ENCODE assay signal across 19 cellular contexts in genomic region chr3:126329927-126330725, GRCh38. TPM values are rescaled to one million over a fixed set of nuclear protein-coding genes. Genes with fewer than 3 reads are reported as not detected.
DNase-seq lines count a peak whose midpoint lies in the region; ATAC-seq, FAIRE-seq and TF ChIP-seq lines count a peak whose summit lies in the region.
"Had no signal": no experiment of that assay in that cellular context is flagged by ENCODE, and none has a peak within 500 bp of the region (broad histone marks: within the 10 kb centered on the region; RNA-seq: fewer than 3 reads in every experiment).

No MANE protein-coding gene starts in this region.

- no peak overlapping the region for H4K8ac ChIP-seq in H1 (ENCODE audit: extremely low read depth, insufficient read depth, low read length)

- 89% methylated on average over 7 of the region's 7 CpGs; no CpG with 5 or more reads in 1 of the 2 experiments for WGBS in H1 (ENCODE audit: extremely low coverage in 1 of 2, insufficient coverage in 1 of 2, insufficient read length in 1 of 2, insufficient replicate concordance in 2 of 2, low coverage in 1 of 2, low lambda C conversion rate in 2 of 2, missing lambda C conversion rate in 1 of 2), 2 experiments
- 75 to 82% methylated on average over 3 to 7 of the region's 7 CpGs for WGBS in transverse colon (ENCODE audit: low coverage in 1 of 2), 2 donors

- H3K23me2 ChIP-seq in H1 (ENCODE audit: low read depth, low read length), result no peaks in the 10 kb centered on the region

- no peaks in the 10 kb centered on the region for H3K36me3 Mint-ChIP-seq in activated T-cell treated with anti-CD3 and anti-CD28 coated beads, Interleukin-2, amount 50 U/mL, for 4 hours (ENCODE audit: insufficient read depth)
- H3K36me3 Mint-ChIP-seq: CD14-positive monocyte had no signal

- no peak overlapping the region for H3K4me2 ChIP-seq in H1 (ENCODE audit: insufficient read depth in 1 of 2, low read depth in 2 of 2, low read length in 2 of 2)

- no peak overlapping the region for H4K5ac ChIP-seq in H1 (ENCODE audit: insufficient read length, low read depth, low read length)

- no peak overlapping the region for H3K4me3 Mint-ChIP-seq in activated T-cell treated with anti-CD3 and anti-CD28 coated beads, Interleukin-2, amount 50 U/mL, for 4 hours
- H3K4me3 Mint-ChIP-seq: CD14-positive monocyte, HFFc6 had no signal

- peak overlapping the region; percentile 25; the same call in 1 of the 2 replicates for H2BK15ac ChIP-seq in H1 (ENCODE audit: low read length)

- no peak overlapping the region for H2AK5ac ChIP-seq in H1 (ENCODE audit: low read depth, low read length)

- H3K4me1 Mint-ChIP-seq in activated T-cell treated with anti-CD3 and anti-CD28 coated beads, Interleukin-2, amount 50 U/mL, for 4 hours (ENCODE audit: low read depth), result no peaks in the 10 kb centered on the region
- H3K4me1 Mint-ChIP-seq: CD14-positive monocyte had no signal

- POLR2A ChIA-PET in H1 (lab: Charles Lee; ENCODE audit: partially characterized antibody), result no interaction called here

- CTCF ChIA-PET in H1 (lab: Charles Lee; ENCODE audit: partially characterized antibody), result interaction anchor here (0.8 to 2.3 kb wide), 3 partner anchors 18 to 84 kb away, joined by 3 to 7 read pairs (median 4); no protein-coding TSS in a partner anchor

- H3K27ac ChIP-seq in H1 (ENCODE audit: low read depth, low read length), result no peak overlapping the region
- no peak overlapping the region for H3K27ac ChIP-seq in transverse colon
- H3K27ac ChIP-seq: HL-60, SJSA1 had no signal

- H2BK5ac ChIP-seq in H1 (ENCODE audit: low read depth, low read length), result no peak overlapping the region

- no peak overlapping the region for H3K4ac ChIP-seq in H1 (replicated peaks; ENCODE audit: insufficient read length, low read depth, low read length)

- intact Hi-C loops in transverse colon (cut with DNase I; ENCODE audit: low total_unique reads), result no loop called here

- no peak for TF ChIP-seq POLR2A in H1 (IDR thresholded peaks at IDR 0.05; ENCODE audit: control extremely low read depth in 1 of 2, low read depth in 2 of 2, low read length in 2 of 2)
- no peak for TF ChIP-seq POLR2A in transverse colon (IDR thresholded peaks at IDR 0.05)

- no peaks in the 10 kb centered on the region for H4K20me1 ChIP-seq in H1 (replicated peaks in 1 of 2; ENCODE audit: control insufficient read depth in 1 of 2, insufficient read depth in 2 of 2, low read length in 2 of 2)

- H3K79me2 ChIP-seq in H1 (ENCODE audit: control insufficient read depth in 1 of 2, insufficient read depth in 2 of 2, low read length in 2 of 2), result no peaks in the 10 kb centered on the region

- TF ChIP-seq EP300 in H1 (IDR thresholded peaks at IDR 0.05; ENCODE audit: borderline replicate concordance in 1 of 2, low read depth in 2 of 2, low read length in 2 of 2) (no peak), transverse colon (IDR thresholded peaks at IDR 0.05; ENCODE audit: low read depth) (no peak)

- no peaks in the 10 kb centered on the region for H3K4me1 ChIP-seq in H1 (replicated peaks in 1 of 4; ENCODE audit: control insufficient read depth in 3 of 4, insufficient read depth in 4 of 4, low read length in 3 of 4)
- H3K4me1 ChIP-seq in transverse colon, result no peaks in the 10 kb centered on the region
- H3K4me1 ChIP-seq: SJSA1 had no signal

- ATAC-seq in activated T-cell treated with anti-CD3 and anti-CD28 coated beads, Interleukin-2, amount 50 U/mL, for 4 hours, result no peak
- ATAC-seq: PC-3 had no signal

- FAIRE-seq in H1 (lab: Jason Lieb, UNC), result no peak

- H3K79me1 ChIP-seq in H1 (ENCODE audit: low read depth, low read length), result no peaks in the 10 kb centered on the region

- peaks cover 20% of the 10 kb centered on the region in 2 experiments for H3K9me3 ChIP-seq in H1 (ENCODE audit: insufficient read depth in 2 of 2, low read depth in 1 of 2, low read length in 1 of 2)
- H3K9me3 ChIP-seq in transverse colon, result peaks cover 0 to 10% of the 10 kb centered on the region in 2 donors

- DNase-seq in activated T-cell treated with anti-CD3 and anti-CD28 coated beads, Interleukin-2, amount 50 U/mL, for 1 hour, result peak; percentile 5
- no peak for DNase-seq in activated T-cell treated with anti-CD3 and anti-CD28 coated beads, Interleukin-2, amount 50 U/mL, for 4 hours
- DNase-seq in H1 (ENCODE audit: low read depth in 1 of 2, low spot score in 2 of 2) (no peak), mesenteric fat pad (ENCODE audit: low spot score) (peak; percentile 35), transverse colon (peak; percentile 1), cerebellar cortex (ENCODE audit: low spot score) (no peak), OCI-M1 (lab: John Stamatoyannopoulos, UW) (no peak), LoVo (ENCODE audit: low spot score) (no peak)
- DNase-seq: 8988T, DND-41, HFFc6, NCI-H1105 treated with DMSO at 0.1 percent for 48 hours, NCI-H1694 treated with DMSO at 0.1 percent for 48 hours, NCI-H510A treated with DMSO at 0.1 percent for 48 hours, NCI-H82, PC-3 had no signal

- no peak overlapping the region for H4K91ac ChIP-seq in H1 (replicated peaks; ENCODE audit: insufficient read length, low read length)

- H2BK120ac ChIP-seq in H1 (replicated peaks; ENCODE audit: low read depth, low read length), result no peak overlapping the region

- no peak overlapping the region for H3K4me3 ChIP-seq in H1 (ENCODE audit: extremely low read depth in 1 of 4, insufficient read depth in 2 of 4, low read depth in 3 of 4, low read length in 4 of 4)
- no peak overlapping the region for H3K4me3 ChIP-seq in transverse colon
- H3K4me3 ChIP-seq: SJSA1 had no signal

- H3K23ac ChIP-seq in H1 (ENCODE audit: insufficient read length), result no peak overlapping the region

- H3K27me3 ChIP-seq in H1 (replicated peaks in 1 of 4; ENCODE audit: control insufficient read depth in 3 of 4, extremely low read depth in 1 of 4, insufficient read depth in 3 of 4, low read length in 3 of 4), result no peaks in the 10 kb centered on the region
- H3K27me3 ChIP-seq in transverse colon, result no peaks in the 10 kb centered on the region
- H3K27me3 ChIP-seq: SJSA1 had no signal

- in situ Hi-C loops in transverse colon (cut with MboI; ENCODE audit: low pct_ligation_motif_present in 1 of 4, low pct_unique_long_range_greater_than_20kb in 1 of 4, low sequenced_read_pairs in 3 of 4), result no loop called here

- H3K9me3 Mint-ChIP-seq in activated T-cell treated with anti-CD3 and anti-CD28 coated beads, Interleukin-2, amount 50 U/mL, for 4 hours, result peaks cover 12% of the 10 kb centered on the region

- peaks cover 23% of the 10 kb centered on the region for H3K27me3 Mint-ChIP-seq in activated T-cell treated with anti-CD3 and anti-CD28 coated beads, Interleukin-2, amount 50 U/mL, for 4 hours (ENCODE audit: low read depth)

- no peak overlapping the region for H3K14ac ChIP-seq in H1 (ENCODE audit: insufficient read length)

- TF ChIP-seq CTCF in H1 (IDR thresholded peaks at IDR 0.05; ENCODE audit: control extremely low read depth in 1 of 3, insufficient read depth in 1 of 3, low read depth in 1 of 3, low read length in 3 of 3) (no peak), transverse colon (IDR thresholded peaks at IDR 0.05) (no peak)

- no peak for TF ChIP-seq RAD21 in H1 (IDR thresholded peaks at IDR 0.05 in 1 of 2, conservative IDR thresholded peaks at IDR 0.05 in 1 of 2; ENCODE audit: low read depth in 2 of 2, low read length in 2 of 2)

- H3K36me3 ChIP-seq in H1 (ENCODE audit: control insufficient read depth in 2 of 4, insufficient read depth in 4 of 4, low read length in 3 of 4), result peaks cover 0 to 3% (median 1%) of the 10 kb centered on the region in 4 experiments; a peak in 2 of 8 replicates
- no peaks in the 10 kb centered on the region for H3K36me3 ChIP-seq in transverse colon
- H3K36me3 ChIP-seq: SJSA1 had no signal

- no peak overlapping the region for H2BK12ac ChIP-seq in H1 (ENCODE audit: low read depth, low read length)

- no peak overlapping the region for H2AFZ ChIP-seq in H1 (ENCODE audit: low read length)

- no peak overlapping the region for H2BK20ac ChIP-seq in H1 (ENCODE audit: low read length)

- no peak overlapping the region for H3K18ac ChIP-seq in H1 (ENCODE audit: extremely low read depth, low read length)

- H3K9ac ChIP-seq in H1 (replicated peaks in 1 of 4; ENCODE audit: extremely low read depth in 1 of 4, low read depth in 3 of 4, low read length in 3 of 4), result no peak overlapping the region

- H3K56ac ChIP-seq in H1 (replicated peaks; ENCODE audit: insufficient read length, low read depth, low read length), result no peak overlapping the region

TF ChIP-seq in H1, 55 proteins besides CTCF, POLR2A, EP300 and RAD21:
- no peak for TF ChIP-seq POU5F1 (IDR thresholded peaks at IDR 0.05; ENCODE audit: low read depth, low read length)
- peak; percentile 84 for TF ChIP-seq KDM1A (IDR thresholded peaks at IDR 0.05; ENCODE audit: borderline replicate concordance, low read length)
TF ChIP-seq in H1: peak in this region for 1.

RNA-seq across cellular contexts. Expression of gene KLF15, which starts 27.1 kb away (rescaled TPM):
- under 1 TPM; 0.18 to 0.28 (median 0.22) TPM for total RNA-seq in activated T-cell treated with anti-CD3 and anti-CD28 coated beads, Interleukin-2, amount 50 U/mL, for 4 hours
- 17.4 and 19.5 TPM in 2 replicates for total RNA-seq in H1 (2021; fragmentation: NEBNext Ultra II Directional; extraction: Animal tissue kit (Norgen Biotek cat#: 25700))
- 15.7 and 27.1 TPM in 2 replicates for polyA plus RNA-seq in H1 (2011; rRNA removed)
- polyA plus RNA-seq in H1 (2011; cell fraction: cytosol; rRNA removed), result 18.4 TPM
- polyA plus RNA-seq in H1 (2011; cell fraction: nucleus; rRNA removed), result 25.2 TPM
- 9.7 to 11.7 TPM (median 11.4 TPM) in 4 replicates for polyA plus RNA-seq in H1 (2012, experiment 1 of 2)
- polyA plus RNA-seq in H1 (2012, experiment 2 of 2), result 12.0 TPM
- polyA plus RNA-seq in H1 (2013, experiment 1 of 2), result 7.1 TPM
- 6.9 TPM for polyA plus RNA-seq in H1 (2013, experiment 2 of 2)
- 5.5 and 8.5 TPM in 2 replicates for polyA minus RNA-seq in H1 (2011; rRNA and poly(A)+ RNA removed)
- 10.0 TPM for polyA minus RNA-seq in H1 (2011; cell fraction: cytosol; rRNA and poly(A)+ RNA removed)
- 19.5 TPM for polyA minus RNA-seq in H1 (2011; cell fraction: nucleus; rRNA and poly(A)+ RNA removed)
- total RNA-seq in mesenteric fat pad (53.8 TPM), transverse colon (10 to 100 TPM in 2 of 4 donors, 1 to 10 TPM in 2; 4.0 to 19.5 (median 8.4) TPM)
- total RNA-seq: PC-3 had no signal
- polyA plus RNA-seq: CD14-positive monocyte had no signal

Comparison
In these comparisons a context has a peak if more than half of its experiments do, and no peak if none do; other contexts are left out.
1. DNase-seq: peak in activated T-cell treated with anti-CD3 and anti-CD28 coated beads, Interleukin-2, amount 50 U/mL, for 1 hour (single experiment), mesenteric fat pad (single experiment) and transverse colon (single experiment); none in activated T-cell treated with anti-CD3 and anti-CD28 coated beads, Interleukin-2, amount 50 U/mL, for 4 hours (single experiment), H1 (0 of 2), cerebellar cortex (single experiment), OCI-M1 (single experiment) and LoVo (single experiment).